In the genomic region with DNA sequence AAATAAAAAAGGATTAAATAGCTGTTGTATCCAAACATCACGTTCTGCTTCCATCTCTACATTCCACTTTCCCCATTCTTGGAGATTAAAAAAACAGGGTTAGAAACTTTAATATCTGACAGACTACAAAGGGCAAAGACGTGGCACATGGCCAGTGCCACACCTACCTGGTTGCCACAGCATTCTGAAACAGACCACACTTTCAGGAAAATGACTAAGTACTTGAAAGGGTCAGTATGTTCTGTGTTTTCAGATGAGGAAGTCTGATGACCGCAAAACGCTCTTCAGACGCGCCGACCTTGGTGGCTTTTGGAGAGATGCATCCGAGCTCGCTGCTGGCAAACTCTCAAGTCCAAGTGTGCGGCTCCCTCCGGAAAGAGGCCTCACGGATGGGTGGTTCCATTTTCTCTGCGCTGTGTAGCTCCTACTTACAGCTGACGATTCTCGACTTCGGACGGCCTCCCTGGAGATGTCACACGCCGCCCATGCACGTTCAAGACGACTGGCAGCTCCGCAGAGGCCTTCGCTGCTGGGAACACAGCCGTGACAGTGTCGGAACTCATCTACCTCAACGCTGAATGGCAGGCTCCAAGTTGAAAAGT, we compare ENCODE assay signal across 9 cellular contexts. TPM values are rescaled to one million over a fixed set of nuclear protein-coding genes. Genes with fewer than 3 reads are reported as not detected.
DNase-seq lines count a peak whose midpoint lies in the region; ATAC-seq and TF ChIP-seq lines count a peak whose summit lies in the region.
"Had no signal": no experiment of that assay in that cellular context is flagged by ENCODE, and none has a peak within 500 bp of the region (broad histone marks: within the 10 kb centered on the region; RNA-seq: fewer than 3 reads in every experiment).

No MANE protein-coding gene starts in this region.

- DNase-seq in T-helper 2 cell treated with Interferon-gamma antibody and Interleukin-4, amounts not matched to agents 5 μg/mL and 100 μg/mL, for 36 hours (ENCODE audit: low spot score), result no peak
- DNase-seq in left ventricle myocardium superior, result peak; percentile 49
- DNase-seq in tibial artery, result peak; percentile 54 to 78
- DNase-seq: NCI-H1417 treated with DMSO at 0.1 percent for 48 hours had no signal

- H3K27ac Mint-ChIP-seq in T-helper 2 cell treated with Interferon-gamma antibody and Interleukin-4, amounts not matched to agents 5 μg/mL and 100 μg/mL, for 36 hours, result no peak overlapping the region

- no peak for TF ChIP-seq CTCF in tibial artery (IDR thresholded peaks at IDR 0.05)

- H3K27me3 ChIP-seq in tibial artery, result no peaks in the 10 kb centered on the region

- intact Hi-C loops in left ventricle myocardium superior (cut with micrococcal nuclease) (no loop called here), tibial artery (cut with DNase I; ENCODE audit: low total_unique reads) (no loop called here)

- no peaks in the 10 kb centered on the region for H3K9me3 ChIP-seq in tibial artery

- H3K36me3 Mint-ChIP-seq in T-helper 2 cell treated with Interferon-gamma antibody and Interleukin-4, amounts not matched to agents 5 μg/mL and 100 μg/mL, for 36 hours (ENCODE audit: low read depth), result peaks cover 20% of the 10 kb centered on the region

- ATAC-seq in HG03280 (IDR thresholded peaks at IDR 0.05; ENCODE audit: unreplicated experiment) (peak; percentile 53), left ventricle myocardium superior (peak; percentile 32), HG03571 (IDR thresholded peaks at IDR 0.05; ENCODE audit: unreplicated experiment) (no peak), HG03108 (IDR thresholded peaks at IDR 0.05; ENCODE audit: unreplicated experiment) (no peak), GM21528 (IDR thresholded peaks at IDR 0.05; ENCODE audit: low FRiP score, unreplicated experiment) (no peak)

- no peaks in the 10 kb centered on the region for H3K9me3 Mint-ChIP-seq in T-helper 2 cell treated with Interferon-gamma antibody and Interleukin-4, amounts not matched to agents 5 μg/mL and 100 μg/mL, for 36 hours
- H3K9me3 Mint-ChIP-seq: activated naive CD4-positive, alpha-beta T cell treated with anti-CD3 and anti-CD28 coated beads, Interleukin-2, amount 50 U/mL, for 24 hours had no signal

- H3K4me3 ChIP-seq in tibial artery, result no peak overlapping the region

- H3K27me3 Mint-ChIP-seq in T-helper 2 cell treated with Interferon-gamma antibody and Interleukin-4, amounts not matched to agents 5 μg/mL and 100 μg/mL, for 36 hours (ENCODE audit: low read depth), result no peaks in the 10 kb centered on the region
- H3K27me3 Mint-ChIP-seq: activated naive CD4-positive, alpha-beta T cell treated with anti-CD3 and anti-CD28 coated beads, Interleukin-2, amount 50 U/mL, for 24 hours had no signal

- H3K4me1 Mint-ChIP-seq in T-helper 2 cell treated with Interferon-gamma antibody and Interleukin-4, amounts not matched to agents 5 μg/mL and 100 μg/mL, for 36 hours (ENCODE audit: low read depth), result no peaks in the 10 kb centered on the region
- H3K4me1 Mint-ChIP-seq: activated naive CD4-positive, alpha-beta T cell treated with anti-CD3 and anti-CD28 coated beads, Interleukin-2, amount 50 U/mL, for 24 hours had no signal

- H3K27ac ChIP-seq in tibial artery, result no peak overlapping the region

- H3K36me3 ChIP-seq in tibial artery, result peaks cover 76 to 92% (median 89%) of the 10 kb centered on the region in 3 donors

- peak overlapping the region; percentile 15 for H3K4me3 Mint-ChIP-seq in T-helper 2 cell treated with Interferon-gamma antibody and Interleukin-4, amounts not matched to agents 5 μg/mL and 100 μg/mL, for 36 hours
- H3K4me3 Mint-ChIP-seq: activated naive CD4-positive, alpha-beta T cell treated with anti-CD3 and anti-CD28 coated beads, Interleukin-2, amount 50 U/mL, for 24 hours had no signal

- H3K4me1 ChIP-seq in tibial artery, result no peaks in the 10 kb centered on the region

RNA-seq across cellular contexts. Expression of a gene that starts 15.5 kb away (rescaled TPM):
- 134 TPM for total RNA-seq in left ventricle myocardium superior

RNA-seq across cellular contexts. Expression of a gene that starts 24.0 kb away (rescaled TPM):
- total RNA-seq in left ventricle myocardium superior, result 71.7 TPM

Comparison
In these comparisons a context has a peak if more than half of its experiments do, and no peak if none do; other contexts are left out.
1. ATAC-seq: peak in HG03280 (single experiment) and left ventricle myocardium superior (single experiment); none in HG03571 (single experiment), HG03108 (single experiment) and GM21528 (single experiment).